In the genomic region with DNA sequence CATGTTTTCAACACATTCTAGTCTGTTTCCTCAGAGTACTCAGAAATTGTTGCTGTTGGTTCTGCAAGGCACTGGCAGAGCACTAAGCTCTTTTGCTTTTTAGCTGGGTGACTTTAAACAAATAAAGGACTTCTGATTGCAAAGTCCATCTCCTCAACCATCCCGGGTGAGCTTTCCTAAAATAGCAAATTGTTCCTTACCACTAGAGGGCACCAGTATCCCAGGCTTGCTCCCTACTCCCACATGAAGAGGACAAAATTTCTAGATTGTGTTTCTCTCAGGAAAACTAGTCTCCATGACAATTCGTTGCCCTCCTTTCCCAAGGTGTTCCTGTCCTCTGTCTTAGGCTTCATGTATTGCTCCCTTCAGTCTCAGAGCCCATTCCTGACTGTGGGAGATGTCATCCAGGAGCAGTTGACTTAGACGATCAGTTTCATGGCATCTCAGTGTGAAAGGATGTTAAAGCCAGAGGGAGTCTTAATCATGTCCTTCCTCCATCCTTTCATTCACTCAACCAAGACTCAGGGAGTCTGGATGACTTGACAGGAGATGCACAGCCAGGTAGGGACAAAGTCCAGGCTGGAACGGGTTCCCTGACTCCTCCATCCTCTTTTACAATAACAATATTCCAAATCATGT, we compare ENCODE assay signal across 8 cellular contexts. TPM values are rescaled to one million over a fixed set of nuclear protein-coding genes. Genes with fewer than 3 reads are reported as not detected.
DNase-seq lines count a peak whose midpoint lies in the region; ATAC-seq, FAIRE-seq and TF ChIP-seq lines count a peak whose summit lies in the region.

No MANE protein-coding gene starts in this region.

- peak overlapping the region; percentile 99 for H2AFZ ChIP-seq in H1 (ENCODE audit: low read length)

- peak overlapping the region; percentile 18; the same call in 1 of the 2 replicates for H2BK12ac ChIP-seq in H1 (ENCODE audit: low read depth, low read length)

- no peak overlapping the region for H4K8ac ChIP-seq in H1 (ENCODE audit: extremely low read depth, insufficient read depth, low read length)

- H3K23ac ChIP-seq in H1 (ENCODE audit: insufficient read length), result no peak overlapping the region

- H3K18ac ChIP-seq in H1 (ENCODE audit: extremely low read depth, low read length), result 0 out of 2 replicates have a peak overlapping the region, but pooled peaks have one; percentile 16

- ATAC-seq in A549 (peak; percentile 82 to 91; a peak in 5 of 6 replicates), HG03378 (IDR thresholded peaks at IDR 0.05; ENCODE audit: unreplicated experiment) (no peak)
- ATAC-seq in stimulated activated naive CD8-positive, alpha-beta T cell treated with anti-CD3 and anti-CD28 coated beads, Interleukin-15, Interleukin-2, amounts not matched to agents 100 U/mL and 50 U/mL, for 24 hours, result no peak

- no peaks in the 10 kb centered on the region for H3K23me2 ChIP-seq in H1 (ENCODE audit: low read depth, low read length)

- FAIRE-seq in A549 (lab: Jason Lieb, UNC) (no peak), H1 (lab: Jason Lieb, UNC) (peak; percentile 96)

- no peaks in the 10 kb centered on the region for H3K27me3 ChIP-seq in GM06990 (replicated peaks; ENCODE audit: control insufficient read depth, insufficient read depth, low read length)
- H3K27me3 ChIP-seq in H1 (replicated peaks in 1 of 4; ENCODE audit: control insufficient read depth in 3 of 4, extremely low read depth in 1 of 4, insufficient read depth in 3 of 4, low read length in 3 of 4), result no peaks in the 10 kb centered on the region

- H3K14ac ChIP-seq in H1 (ENCODE audit: insufficient read length), result no peak overlapping the region

- H3K56ac ChIP-seq in H1 (replicated peaks; ENCODE audit: insufficient read length, low read depth, low read length), result no peak overlapping the region

- no peak overlapping the region for H3K4me2 ChIP-seq in A549
- H3K4me2 ChIP-seq in H1 (ENCODE audit: insufficient read depth in 1 of 2, low read depth in 2 of 2, low read length in 2 of 2), result no peak overlapping the region; a peak in 1 of 4 replicates

- H3K36me3 ChIP-seq in GM06990 (ENCODE audit: control insufficient read depth, insufficient read depth, low read length), result no peaks in the 10 kb centered on the region
- H3K36me3 ChIP-seq in H1 (ENCODE audit: control insufficient read depth in 2 of 4, insufficient read depth in 4 of 4, low read length in 3 of 4), result no peaks in the 10 kb centered on the region

- H2BK20ac ChIP-seq in H1 (ENCODE audit: low read length), result peak overlapping the region; percentile 51; the same call in 1 of the 2 replicates

- peak; percentile 46 to 60 for TF ChIP-seq RAD21 in A549 (conservative IDR thresholded peaks at IDR 0.05 in 1 of 2, IDR thresholded peaks at IDR 0.05 in 1 of 2)
- TF ChIP-seq RAD21 in H1 (IDR thresholded peaks at IDR 0.05 in 1 of 2, conservative IDR thresholded peaks at IDR 0.05 in 1 of 2; ENCODE audit: low read depth in 2 of 2, low read length in 2 of 2), result peak; percentile 79 to 85

- no peak overlapping the region for H2BK120ac ChIP-seq in H1 (replicated peaks; ENCODE audit: low read depth, low read length)

- no peaks in the 10 kb centered on the region for H3K79me1 ChIP-seq in H1 (ENCODE audit: low read depth, low read length)

- no peaks in the 10 kb centered on the region for H4K20me1 ChIP-seq in H1 (replicated peaks in 1 of 2; ENCODE audit: control insufficient read depth in 1 of 2, insufficient read depth in 2 of 2, low read length in 2 of 2)

- no peak overlapping the region for H4K5ac ChIP-seq in H1 (ENCODE audit: insufficient read length, low read depth, low read length)

- no peak overlapping the region for H2BK5ac ChIP-seq in H1 (ENCODE audit: low read depth, low read length)

- POLR2A ChIA-PET in A549 (lab: Yijun Ruan, JAX) (no interaction called here), H1 (lab: Charles Lee; ENCODE audit: partially characterized antibody) (interaction anchor here (0.6 to 1.9 kb wide), 3 partner anchors 25 to 461 kb away, joined by 3 to 5 read pairs (median 4); partner anchors contain the start of gene ZNF518A)

- 10% methylated on average over 4 of the region's 4 CpGs for WGBS in A549 (ENCODE audit: missing lambda C conversion rate)
- WGBS in H1 (ENCODE audit: extremely low coverage in 1 of 2, insufficient coverage in 1 of 2, insufficient read length in 1 of 2, insufficient replicate concordance in 2 of 2, low coverage in 1 of 2, low lambda C conversion rate in 2 of 2, missing lambda C conversion rate in 1 of 2), 2 experiments, result 49% methylated on average over 4 of the region's 4 CpGs; no CpG with 5 or more reads in 1 of the 2 experiments

- H3K79me2 ChIP-seq in H1 (ENCODE audit: control insufficient read depth in 1 of 2, insufficient read depth in 2 of 2, low read length in 2 of 2), result no peaks in the 10 kb centered on the region

- no peak overlapping the region for H3K27ac ChIP-seq in A549
- H3K27ac ChIP-seq in H1 (ENCODE audit: low read depth, low read length), result no peak overlapping the region

- DNase-seq in A549 (ENCODE audit: low read depth in 1 of 2, low spot score in 1 of 2) (peak; percentile 55 to 71), GM06990 (ENCODE audit: extremely low read depth, insufficient read length) (no peak), NCI-H345 (lab: John Stamatoyannopoulos, UW) (peak; percentile 5), H1 (ENCODE audit: low read depth in 1 of 2, low spot score in 2 of 2) (peak in 1 of 2 experiments; percentile 50), midbrain (lab: John Stamatoyannopoulos, UW) (peak; percentile 76), mesenteric fat pad (ENCODE audit: low spot score) (no peak)
- no peak for DNase-seq in stimulated activated naive CD8-positive, alpha-beta T cell treated with anti-CD3 and anti-CD28 coated beads, Interleukin-15, Interleukin-2, amounts not matched to agents 100 U/mL and 50 U/mL, for 24 hours

- no peak overlapping the region for H3K4ac ChIP-seq in H1 (replicated peaks; ENCODE audit: insufficient read length, low read depth, low read length)

- H3K9ac ChIP-seq in H1 (replicated peaks in 1 of 4; ENCODE audit: extremely low read depth in 1 of 4, low read depth in 3 of 4, low read length in 3 of 4), result no peak overlapping the region

- CTCF ChIA-PET in A549 (lab: Yijun Ruan, JAX), result interaction anchor here (0.6 to 2.0 kb wide), 33 partner anchors 9 to 690 kb away, joined by 3 to 18 read pairs (median 3); partner anchors contain the start of gene OPALIN
- CTCF ChIA-PET in H1 (lab: Charles Lee; ENCODE audit: partially characterized antibody), result interaction anchor here (0.5 to 9.0 kb wide), 35 partner anchors 8 to 933 kb away, joined by 3 to 197 read pairs (median 4); partner anchors contain the start of genes OPALIN and TLL2

- no peaks in the 10 kb centered on the region for H3K9me3 ChIP-seq in A549
- H3K9me3 ChIP-seq in H1 (ENCODE audit: insufficient read depth in 2 of 2, low read depth in 1 of 2, low read length in 1 of 2), result no peaks in the 10 kb centered on the region

- no peak overlapping the region for H3K4me3 ChIP-seq in A549
- H3K4me3 ChIP-seq in GM06990 (replicated peaks; ENCODE audit: low read depth, low read length), result no peak overlapping the region
- no peak overlapping the region for H3K4me3 ChIP-seq in H1 (ENCODE audit: extremely low read depth in 1 of 4, insufficient read depth in 2 of 4, low read depth in 3 of 4, low read length in 4 of 4)

- TF ChIP-seq CTCF in A549 (IDR thresholded peaks at IDR 0.05) (peak; percentile 76), GM06990 (IDR thresholded peaks at IDR 0.05; ENCODE audit: insufficient read depth, low read length, poor library complexity, severe bottlenecking) (peak; percentile 74), H1 (IDR thresholded peaks at IDR 0.05; ENCODE audit: control extremely low read depth in 1 of 3, insufficient read depth in 1 of 3, low read depth in 1 of 3, low read length in 3 of 3) (peak in 2 of 3 experiments; percentile 80 to 85; a peak in 3 of 4 replicates)

- no peak overlapping the region for H4K91ac ChIP-seq in H1 (replicated peaks; ENCODE audit: insufficient read length, low read length)

- H2BK15ac ChIP-seq in H1 (ENCODE audit: low read length), result 0 out of 2 replicates have a peak overlapping the region, but pooled peaks have one; percentile 32

- H3K4me1 ChIP-seq in A549 (no peaks in the 10 kb centered on the region), H1 (replicated peaks in 1 of 4; ENCODE audit: control insufficient read depth in 3 of 4, insufficient read depth in 4 of 4, low read length in 3 of 4) (peaks cover 0 to 2% (median 2%) of the 10 kb centered on the region in 4 experiments; a peak in 1 of 7 replicates)

- TF ChIP-seq POLR2A in A549 (IDR thresholded peaks at IDR 0.05; ENCODE audit: low read length), result no peak
- TF ChIP-seq POLR2A in H1 (IDR thresholded peaks at IDR 0.05; ENCODE audit: control extremely low read depth in 1 of 2, low read depth in 2 of 2, low read length in 2 of 2), result no peak

- TF ChIP-seq EP300 in A549 (IDR thresholded peaks at IDR 0.05) (no peak), H1 (IDR thresholded peaks at IDR 0.05; ENCODE audit: borderline replicate concordance in 1 of 2, low read depth in 2 of 2, low read length in 2 of 2) (no peak; a peak in 1 of 3 replicates)

- no peak overlapping the region for H2AK5ac ChIP-seq in H1 (ENCODE audit: low read depth, low read length)

RNA-seq across cellular contexts. Expression of gene OPALIN, which starts 23.8 kb away (rescaled TPM):
- polyA plus RNA-seq in A549 (2011; rRNA removed) (not detected in 2 replicates), A549 (2017; fragmentation: RNase III; extraction: RNeasy Plus Mini Kit Qiagen cat#74134 plus additional on column Dnase treatment) (not detected in 3 replicates), H1 (2011; rRNA removed) (0.03 TPM in 1 of 2 replicates, not detected in the other)
- not detected in 2 replicates for polyA plus RNA-seq in A549 (2012; cell fraction: cytosol; rRNA removed)
- not detected in 2 replicates for polyA plus RNA-seq in A549 (2012; cell fraction: nucleus; rRNA removed)
- not detected in 2 replicates for polyA minus RNA-seq in A549 (2011; rRNA and poly(A)+ RNA removed)
- total RNA-seq in H1 (2021; fragmentation: NEBNext Ultra II Directional; extraction: Animal tissue kit (Norgen Biotek cat#: 25700)), result not detected in 2 replicates
- polyA plus RNA-seq in H1 (2011; cell fraction: cytosol; rRNA removed), result not detected
- polyA plus RNA-seq in H1 (2011; cell fraction: nucleus; rRNA removed), result not detected
- polyA plus RNA-seq in H1 (2012, experiment 1 of 2), result not detected in 4 replicates
- polyA plus RNA-seq in H1 (2012, experiment 2 of 2), result not detected
- 0.06 TPM for polyA plus RNA-seq in H1 (2013, experiment 1 of 2)
- 0.06 TPM for polyA plus RNA-seq in H1 (2013, experiment 2 of 2)
- not detected in 2 replicates for polyA minus RNA-seq in H1 (2011; rRNA and poly(A)+ RNA removed)
- not detected for polyA minus RNA-seq in H1 (2011; cell fraction: cytosol; rRNA and poly(A)+ RNA removed)
- not detected for polyA minus RNA-seq in H1 (2011; cell fraction: nucleus; rRNA and poly(A)+ RNA removed)
- total RNA-seq in mesenteric fat pad, result not detected

RNA-seq across cellular contexts. Expression of gene DNTT, which starts 30.8 kb away (rescaled TPM):
- polyA plus RNA-seq in A549 (2011; rRNA removed) (not detected in 2 replicates), A549 (2017; fragmentation: RNase III; extraction: RNeasy Plus Mini Kit Qiagen cat#74134 plus additional on column Dnase treatment) (0.04 TPM in 1 of 3 replicates, not detected in the others), H1 (2011; rRNA removed) (not detected in 2 replicates)
- polyA plus RNA-seq in A549 (2012; cell fraction: cytosol; rRNA removed), result 0.03 TPM in 1 of 2 replicates, not detected in the other
- not detected in 2 replicates for polyA plus RNA-seq in A549 (2012; cell fraction: nucleus; rRNA removed)
- not detected in 2 replicates for polyA minus RNA-seq in A549 (2011; rRNA and poly(A)+ RNA removed)
- not detected in 2 replicates for total RNA-seq in H1 (2021; fragmentation: NEBNext Ultra II Directional; extraction: Animal tissue kit (Norgen Biotek cat#: 25700))
- not detected for polyA plus RNA-seq in H1 (2011; cell fraction: cytosol; rRNA removed)
- not detected for polyA plus RNA-seq in H1 (2011; cell fraction: nucleus; rRNA removed)
- not detected in 4 replicates for polyA plus RNA-seq in H1 (2012, experiment 1 of 2)
- polyA plus RNA-seq in H1 (2012, experiment 2 of 2), result not detected
- polyA plus RNA-seq in H1 (2013, experiment 1 of 2), result 0.04 TPM
- 0.06 TPM for polyA plus RNA-seq in H1 (2013, experiment 2 of 2)
- polyA minus RNA-seq in H1 (2011; rRNA and poly(A)+ RNA removed), result not detected in 2 replicates
- not detected for polyA minus RNA-seq in H1 (2011; cell fraction: cytosol; rRNA and poly(A)+ RNA removed)
- polyA minus RNA-seq in H1 (2011; cell fraction: nucleus; rRNA and poly(A)+ RNA removed), result not detected
- total RNA-seq in mesenteric fat pad, result not detected

Comparison
In these comparisons a context has a peak if more than half of its experiments do, and no peak if none do; other contexts are left out.
1. ATAC-seq: peak in A549 (2 of 2); none in HG03378 (single experiment) and stimulated activated naive CD8-positive, alpha-beta T cell treated with anti-CD3 and anti-CD28 coated beads, Interleukin-15, Interleukin-2, amounts not matched to agents 100 U/mL and 50 U/mL, for 24 hours (single experiment).
2. DNase-seq: peak in A549 (2 of 2), NCI-H345 (single experiment) and midbrain (single experiment); none in GM06990 (single experiment), stimulated activated naive CD8-positive, alpha-beta T cell treated with anti-CD3 and anti-CD28 coated beads, Interleukin-15, Interleukin-2, amounts not matched to agents 100 U/mL and 50 U/mL, for 24 hours (single experiment) and mesenteric fat pad (single experiment).
3. Of the 18 proteins assayed by ChIP-seq in both H1 and A549: peak only in H1: none; only in A549: none; in both: CTCF and RAD21; in neither: 16.
4. Peak in every context shown above with its lines, with median percentiles within 50 percentile points of each other: CTCF ChIP-seq.